Comparison of ENCODE assay signal across 27 cellular contexts in the genomic region with DNA sequence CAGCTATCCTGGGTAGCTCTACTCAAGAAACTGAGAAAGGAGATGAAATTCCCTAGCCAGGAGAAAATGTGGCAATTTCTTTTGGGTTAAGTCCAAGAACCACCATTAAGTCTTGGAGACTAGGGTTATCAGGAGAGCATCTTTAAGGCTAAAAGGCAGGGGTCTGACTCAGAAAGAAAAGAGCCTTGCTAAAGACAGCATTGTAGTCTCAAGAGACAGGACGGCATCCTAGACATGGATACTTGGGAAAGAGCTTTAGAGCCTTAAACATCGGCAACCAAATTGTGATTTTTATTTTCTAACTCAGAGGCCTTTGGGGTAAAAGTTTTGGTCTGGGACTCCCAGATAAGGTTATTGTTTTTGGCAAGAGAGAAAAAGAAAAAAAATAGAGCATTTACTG.
A peak's percentile ranks its signal among the peaks of the same experiment; 100 is the strongest.
DNase-seq lines count a peak whose midpoint lies in the region; ATAC-seq and TF ChIP-seq lines count a peak whose summit lies in the region.
"Had no signal": no experiment of that assay in that cellular context is flagged by ENCODE, and none has a peak within 500 bp of the region (broad histone marks: within the 10 kb centered on the region; RNA-seq: fewer than 3 reads in every experiment).

No MANE protein-coding gene starts in this region.

- H3K27me3 ChIP-seq in Loucy (ENCODE audit: insufficient read depth, low read length, poor library complexity, severe bottlenecking) (no peaks in the 10 kb centered on the region), left ventricle myocardium inferior (ENCODE audit: low read depth) (no peaks in the 10 kb centered on the region), subcutaneous abdominal adipose tissue (ENCODE audit: control insufficient read depth in 5 of 5, insufficient read depth in 4 of 5, low read length in 5 of 5) (no peaks in the 10 kb centered on the region)
- H3K27me3 ChIP-seq: right lobe of liver, tibial artery had no signal

- H3K27ac ChIP-seq in left ventricle myocardium inferior (replicated peaks) = peak overlapping the region; percentile 67
- peak overlapping the region; percentile 22 for H3K27ac ChIP-seq in subcutaneous abdominal adipose tissue (ENCODE audit: low read depth, low read length)
- H3K27ac ChIP-seq: hepatocyte, lower lobe of right lung, right lobe of liver, tibial artery, WERI-Rb-1 had no signal

- TF ChIP-seq CTCF in Loucy (conservative IDR thresholded peaks at IDR 0.05; ENCODE audit: low read length) (no peak), choroid plexus epithelial cell (conservative IDR thresholded peaks at IDR 0.05; ENCODE audit: low read depth, low read length) (no peak), left ventricle myocardium inferior (IDR thresholded peaks at IDR 0.05; ENCODE audit: borderline replicate concordance) (no peak)

- H3K79me2 ChIP-seq in Loucy (ENCODE audit: insufficient read depth, low read length) = no peaks in the 10 kb centered on the region
- H3K79me2 ChIP-seq: hepatocyte had no signal

- H3K4me1 ChIP-seq in Loucy (ENCODE audit: insufficient read depth, low read length, poor library complexity, severe bottlenecking) (no peaks in the 10 kb centered on the region), left ventricle myocardium inferior (peaks cover 19% of the 10 kb centered on the region), subcutaneous abdominal adipose tissue (ENCODE audit: control insufficient read depth in 5 of 5, insufficient read depth in 5 of 5, low read length in 5 of 5) (peaks cover 3 to 16% (median 4%) of the 10 kb centered on the region in 5 donors)
- H3K4me1 ChIP-seq: lower lobe of right lung, right lobe of liver had no signal

- no peaks in the 10 kb centered on the region for H3K9me3 ChIP-seq in Loucy (ENCODE audit: insufficient read depth, low read depth, low read length)
- no peaks in the 10 kb centered on the region for H3K9me3 ChIP-seq in left ventricle myocardium inferior (replicated peaks)
- no peaks in the 10 kb centered on the region for H3K9me3 ChIP-seq in subcutaneous abdominal adipose tissue (ENCODE audit: control insufficient read depth in 5 of 5, low read length in 5 of 5)
- H3K9me3 ChIP-seq: lower lobe of right lung, right lobe of liver, tibial artery had no signal

- H4K20me1 ChIP-seq in Loucy (ENCODE audit: insufficient read depth, low read length, poor library complexity, severe bottlenecking) = no peaks in the 10 kb centered on the region

- H3K9me2 ChIP-seq in Loucy (replicated peaks; ENCODE audit: low read depth, low read length) = no peaks in the 10 kb centered on the region

- no peaks in the 10 kb centered on the region for H3F3A ChIP-seq in Loucy (ENCODE audit: low read depth)

- no peaks in the 10 kb centered on the region for H3K36me3 ChIP-seq in Loucy (ENCODE audit: insufficient read depth, low read length)
- H3K36me3 ChIP-seq in left ventricle myocardium inferior = no peaks in the 10 kb centered on the region
- H3K36me3 ChIP-seq in subcutaneous abdominal adipose tissue (ENCODE audit: control insufficient read depth in 5 of 5, insufficient read depth in 5 of 5, low read length in 5 of 5) = no peaks in the 10 kb centered on the region
- H3K36me3 ChIP-seq: lower lobe of right lung, right lobe of liver, tibial artery, WERI-Rb-1 had no signal

- no peak for ATAC-seq in GM18873 (IDR thresholded peaks at IDR 0.05; ENCODE audit: low FRiP score, unreplicated experiment)
- no peak for ATAC-seq in GM18909 (IDR thresholded peaks at IDR 0.05; ENCODE audit: poor library complexity, unreplicated experiment)
- ATAC-seq in left colon = no peak
- ATAC-seq: lower lobe of right lung; Panc1; stimulated activated memory B cell treated with anti-CD40 and anti-IgM and Interleukin-4, amounts not matched to agents 10 μg/mL and 1 μg/mL and 100 μg/mL, for 72 hours had no signal

- H2AFZ ChIP-seq in Loucy (ENCODE audit: low read length) = 0 out of 2 replicates have a peak overlapping the region, but pooled peaks have one; percentile 35
- H2AFZ ChIP-seq: hepatocyte had no signal

- no peak overlapping the region for H3K4me2 ChIP-seq in Loucy (ENCODE audit: low read depth, low read length, poor library complexity, severe bottlenecking)
- H3K4me2 ChIP-seq: hepatocyte had no signal

- intact Hi-C loops in left ventricle myocardium inferior (cut with micrococcal nuclease) (no loop called here), left colon (cut with DNase I, micrococcal nuclease) (no loop called here)

- DNase-seq in choroid plexus epithelial cell (ENCODE audit: low read depth) (peak; percentile 41), left ventricle myocardium inferior (no peak), NCI-H1436 treated with DMSO at 0.1 percent for 48 hours (lab: John Stamatoyannopoulos, UW) (no peak), left colon (no peak)
- DNase-seq: activated gamma-delta T cell treated with Interleukin-2 at 50 U/mL for 16 hours; amniotic stem cell; CD8-positive, alpha-beta memory T cell; cerebellar nuclear complex; DMS53; effector memory CD4-positive, alpha-beta T cell; H7; KBM-7; NCI-H187 treated with DMSO at 0.1 percent for 48 hours; NCI-H345; NK-92 treated with Interleukin-12 subunit alpha and Interleukin-12 subunit beta, amount 100 ng/mL, for 24 hours; T-helper 2 cell; WERI-Rb-1 had no signal

- H3K4me3 ChIP-seq in Loucy (ENCODE audit: low read length, poor library complexity, severe bottlenecking) (no peak overlapping the region), choroid plexus epithelial cell (ENCODE audit: low read depth, low read length) (no peak overlapping the region), left ventricle myocardium inferior (no peak overlapping the region), subcutaneous abdominal adipose tissue (ENCODE audit: low read depth in 1 of 5, low read length in 5 of 5) (no peak overlapping the region)
- H3K4me3 ChIP-seq: hepatocyte, lower lobe of right lung, right lobe of liver, tibial artery had no signal

- H3K9ac ChIP-seq in Loucy (ENCODE audit: low read depth, low read length, poor library complexity, severe bottlenecking) (no peak overlapping the region), subcutaneous abdominal adipose tissue (ENCODE audit: low read length in 5 of 5) (no peak overlapping the region)
